In genomic region chr7:94683066-94683465, GRCh38 we compare ENCODE assay signal across 26 cellular contexts.
"Had no signal": no experiment of that assay in that cellular context is flagged by ENCODE, and none has a peak within 500 bp of the region (broad histone marks: within the 10 kb centered on the region; RNA-seq: fewer than 3 reads in every experiment).

No MANE protein-coding gene starts in this region.

- H3K27me3 ChIP-seq: left lung, ovary, right atrium auricular region, right lobe of liver, tibial nerve, uterus had no signal

- H3K4me1 Mint-ChIP-seq: immature natural killer cell; naive thymus-derived CD4-positive, alpha-beta T cell; stimulated activated memory B cell treated with anti-CD40 and anti-IgM and Interleukin-4, amounts not matched to agents 10 μg/mL and 1 μg/mL and 100 μg/mL, for 72 hours; stimulated activated naive CD8-positive, alpha-beta T cell treated with anti-CD3 and anti-CD28 coated beads, Interleukin-15, amount 100 ng/mL, for 72 hours had no signal

- H3K4me3 Mint-ChIP-seq: immature natural killer cell; mesothelial cell of epicardium; naive thymus-derived CD4-positive, alpha-beta T cell; natural killer cell treated with Interleukin-12 subunit alpha and Interleukin-12 subunit beta and Interleukin-15 and Interleukin-18, amount 100 ng/mL, for 72 hours; stimulated activated memory B cell treated with anti-CD40 and anti-IgM and Interleukin-4, amounts not matched to agents 10 μg/mL and 1 μg/mL and 100 μg/mL, for 72 hours; stimulated activated naive CD8-positive, alpha-beta T cell treated with anti-CD3 and anti-CD28 coated beads, Interleukin-15, amount 100 ng/mL, for 72 hours; type B pancreatic cell had no signal

- H3K4me3 ChIP-seq: left lung, lower lobe of right lung, ovary, right atrium auricular region, right lobe of liver, smooth muscle cell, tibial nerve, uterus had no signal

- ATAC-seq: left colon; left lung; lower lobe of right lung; naive thymus-derived CD4-positive, alpha-beta T cell; natural killer cell treated with Interleukin-12 subunit alpha and Interleukin-12 subunit beta and Interleukin-15 and Interleukin-18, amount 100 ng/mL, for 72 hours; right lobe of liver; stimulated activated memory B cell treated with anti-CD40 and anti-IgM and Interleukin-4, amounts not matched to agents 10 μg/mL and 1 μg/mL and 100 μg/mL, for 72 hours; stimulated activated naive CD8-positive, alpha-beta T cell treated with anti-CD3 and anti-CD28 coated beads, Interleukin-15, amount 100 ng/mL, for 72 hours had no signal

- H3K27me3 Mint-ChIP-seq: progenitor cell of endocrine pancreas, type B pancreatic cell had no signal

- H3K27ac Mint-ChIP-seq: immature natural killer cell; mesothelial cell of epicardium; naive thymus-derived CD4-positive, alpha-beta T cell; natural killer cell treated with Interleukin-12 subunit alpha and Interleukin-12 subunit beta and Interleukin-15 and Interleukin-18, amount 100 ng/mL, for 72 hours; progenitor cell of endocrine pancreas; stimulated activated memory B cell treated with anti-CD40 and anti-IgM and Interleukin-4, amounts not matched to agents 10 μg/mL and 1 μg/mL and 100 μg/mL, for 72 hours; stimulated activated naive CD8-positive, alpha-beta T cell treated with anti-CD3 and anti-CD28 coated beads, Interleukin-15, amount 100 ng/mL, for 72 hours; type B pancreatic cell had no signal

- H3K9me3 Mint-ChIP-seq: immature natural killer cell; natural killer cell treated with Interleukin-12 subunit alpha and Interleukin-12 subunit beta and Interleukin-15 and Interleukin-18, amount 100 ng/mL, for 72 hours; stimulated activated memory B cell treated with anti-CD40 and anti-IgM and Interleukin-4, amounts not matched to agents 10 μg/mL and 1 μg/mL and 100 μg/mL, for 72 hours; stimulated activated naive CD8-positive, alpha-beta T cell treated with anti-CD3 and anti-CD28 coated beads, Interleukin-15, amount 100 ng/mL, for 72 hours had no signal

- H3K36me3 ChIP-seq: left lung, lower lobe of right lung, ovary, right atrium auricular region, right lobe of liver, tibial nerve, uterus had no signal

- H3K9me3 ChIP-seq: left lung, lower lobe of right lung, ovary, right atrium auricular region, right lobe of liver, tibial nerve, uterus had no signal

- H3K4me2 ChIP-seq: smooth muscle cell had no signal

- H3K27ac ChIP-seq: left lung, lower lobe of right lung, ovary, right atrium auricular region, right lobe of liver, tibial nerve, uterus had no signal

- H3K36me3 Mint-ChIP-seq: immature natural killer cell; mesothelial cell of epicardium; naive thymus-derived CD4-positive, alpha-beta T cell; natural killer cell treated with Interleukin-12 subunit alpha and Interleukin-12 subunit beta and Interleukin-15 and Interleukin-18, amount 100 ng/mL, for 72 hours; stimulated activated memory B cell treated with anti-CD40 and anti-IgM and Interleukin-4, amounts not matched to agents 10 μg/mL and 1 μg/mL and 100 μg/mL, for 72 hours; type B pancreatic cell had no signal

- DNase-seq: hypothalamus; immature natural killer cell; kidney; left colon; left lung; lower lobe of right lung; mesendoderm; naive thymus-derived CD4-positive, alpha-beta T cell; ovary; right lobe of liver; stimulated activated CD4-positive, alpha-beta T cell treated with anti-CD3 and anti-CD28 coated beads, Interleukin-1b, Interleukin-23, amount 100 ng/mL, for 48 hours; stimulated activated CD4-positive, alpha-beta T cell treated with anti-CD3 and anti-CD28 coated beads, Interleukin-2, amount 100 ng/mL, for 48 hours; stimulated activated CD4-positive, alpha-beta T cell treated with anti-CD3 and anti-CD28 coated beads, Interleukin-4, amount 100 ng/mL, for 4 hours; stimulated activated CD8-positive, alpha-beta memory T cell treated with anti-CD3 and anti-CD28 coated beads, Interleukin-4, amount 100 ng/mL, for 48 hours; stimulated activated naive CD4-positive, alpha-beta T cell treated with Interleukin-2 at 50 U/mL for 16 hours; stimulated activated naive CD8-positive, alpha-beta T cell treated with anti-CD3 and anti-CD28 coated beads, Interleukin-15, amount 100 ng/mL, for 72 hours; substantia nigra; uterus had no signal

- H3K4me1 ChIP-seq: left lung, lower lobe of right lung, right atrium auricular region, right lobe of liver, tibial nerve, uterus had no signal
